ENCODE assay signal across 22 cellular contexts in genomic region chr3:155941354-155941753, GRCh38.
"Had no signal": no experiment of that assay in that cellular context is flagged by ENCODE, and none has a peak within 500 bp of the region (broad histone marks: within the 10 kb centered on the region; RNA-seq: fewer than 3 reads in every experiment).

No MANE protein-coding gene starts in this region.

- H3K27me3 ChIP-seq: dorsolateral prefrontal cortex, heart left ventricle, spleen, stomach, transverse colon had no signal

- H3K9me3 Mint-ChIP-seq: naive B cell; nephron; stimulated activated naive B cell treated with anti-CD40 and anti-IgM and Interleukin-4, amounts not matched to agents 10 μg/mL and 1 μg/mL and 100 μg/mL, for 72 hours had no signal

- H3K27me3 Mint-ChIP-seq: naive B cell; stimulated activated naive B cell treated with anti-CD40 and anti-IgM and Interleukin-4, amounts not matched to agents 10 μg/mL and 1 μg/mL and 100 μg/mL, for 72 hours had no signal

- H3K4me1 Mint-ChIP-seq: naive B cell; stimulated activated naive B cell treated with anti-CD40 and anti-IgM and Interleukin-4, amounts not matched to agents 10 μg/mL and 1 μg/mL and 100 μg/mL, for 72 hours had no signal

- H3K4me3 Mint-ChIP-seq: naive B cell; nephron; stimulated activated naive B cell treated with anti-CD40 and anti-IgM and Interleukin-4, amounts not matched to agents 10 μg/mL and 1 μg/mL and 100 μg/mL, for 72 hours had no signal

- H3K27ac Mint-ChIP-seq: nephron; stimulated activated naive B cell treated with anti-CD40 and anti-IgM and Interleukin-4, amounts not matched to agents 10 μg/mL and 1 μg/mL and 100 μg/mL, for 72 hours had no signal

- H3K9ac ChIP-seq: parathyroid adenoma had no signal

- H3K27ac ChIP-seq: dorsolateral prefrontal cortex, heart left ventricle, parathyroid adenoma, psoas muscle, spleen, stomach, thoracic aorta, transverse colon had no signal

- H3K79me2 ChIP-seq: parathyroid adenoma had no signal

- DNase-seq: cortex of kidney; dorsolateral prefrontal cortex; effector CD8-positive, alpha-beta T cell; foreskin melanocyte; heart left ventricle; hippocampal formation; kidney glomerular epithelial cell; naive B cell; psoas muscle; retina; spleen; stimulated activated CD4-positive, alpha-beta T cell treated with anti-CD3 and anti-CD28 coated beads, Interleukin-15, amount 100 ng/mL, for 24 hours; stimulated activated CD4-positive, alpha-beta T cell treated with anti-CD3 and anti-CD28 coated beads, Interleukin-1b, Interleukin-23, amount 100 ng/mL, for 48 hours; stimulated activated CD4-positive, alpha-beta T cell treated with anti-CD3 and anti-CD28 coated beads, Interleukin-4, amount 100 ng/mL, for 24 hours; stimulated activated naive B cell treated with anti-CD40 and anti-IgM and Interleukin-4, amounts not matched to agents 10 μg/mL and 1 μg/mL and 100 μg/mL, for 72 hours; stomach; substantia nigra; transverse colon had no signal

- H2AFZ ChIP-seq: parathyroid adenoma had no signal

- H3K4me3 ChIP-seq: dorsolateral prefrontal cortex, heart left ventricle, psoas muscle, spleen, stomach, thoracic aorta, transverse colon had no signal

- H3K4me1 ChIP-seq: parathyroid adenoma, psoas muscle, spleen, stomach, transverse colon had no signal

- H3K9me3 ChIP-seq: heart left ventricle, psoas muscle, spleen, stomach, thoracic aorta, transverse colon had no signal

- ATAC-seq: heart left ventricle; psoas muscle; sciatic nerve; stimulated activated naive B cell treated with anti-CD40 and anti-IgM and Interleukin-4, amounts not matched to agents 10 μg/mL and 1 μg/mL and 100 μg/mL, for 72 hours had no signal
